Comparison of ENCODE assay signal across 2 cellular contexts in the genomic region with DNA sequence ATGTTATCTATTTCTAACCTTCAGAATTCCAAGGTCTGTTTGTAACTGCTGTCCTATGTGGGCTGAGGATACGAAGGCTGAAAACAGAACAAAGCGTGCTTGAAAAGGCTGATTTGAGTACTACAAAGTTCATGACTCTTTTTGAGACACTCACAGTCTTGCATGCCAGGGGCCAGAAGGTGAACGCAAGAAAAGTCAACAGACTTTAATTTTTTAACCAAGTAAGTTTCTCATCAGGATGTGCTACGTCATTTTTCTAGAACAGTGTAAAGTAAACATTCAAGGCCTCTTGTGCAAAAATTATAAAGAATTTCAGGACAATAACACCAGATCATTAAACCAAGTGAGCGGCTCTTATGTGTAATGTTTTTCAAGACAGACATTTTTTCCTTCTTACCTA.
TF ChIP-seq lines count a peak whose summit lies in the region.

No MANE protein-coding gene starts in this region.

TF ChIP-seq in liver, 16 proteins besides CTCF, POLR2A, EP300 and RAD21 (continued from another document):
- TF ChIP-seq, protein P1, sequence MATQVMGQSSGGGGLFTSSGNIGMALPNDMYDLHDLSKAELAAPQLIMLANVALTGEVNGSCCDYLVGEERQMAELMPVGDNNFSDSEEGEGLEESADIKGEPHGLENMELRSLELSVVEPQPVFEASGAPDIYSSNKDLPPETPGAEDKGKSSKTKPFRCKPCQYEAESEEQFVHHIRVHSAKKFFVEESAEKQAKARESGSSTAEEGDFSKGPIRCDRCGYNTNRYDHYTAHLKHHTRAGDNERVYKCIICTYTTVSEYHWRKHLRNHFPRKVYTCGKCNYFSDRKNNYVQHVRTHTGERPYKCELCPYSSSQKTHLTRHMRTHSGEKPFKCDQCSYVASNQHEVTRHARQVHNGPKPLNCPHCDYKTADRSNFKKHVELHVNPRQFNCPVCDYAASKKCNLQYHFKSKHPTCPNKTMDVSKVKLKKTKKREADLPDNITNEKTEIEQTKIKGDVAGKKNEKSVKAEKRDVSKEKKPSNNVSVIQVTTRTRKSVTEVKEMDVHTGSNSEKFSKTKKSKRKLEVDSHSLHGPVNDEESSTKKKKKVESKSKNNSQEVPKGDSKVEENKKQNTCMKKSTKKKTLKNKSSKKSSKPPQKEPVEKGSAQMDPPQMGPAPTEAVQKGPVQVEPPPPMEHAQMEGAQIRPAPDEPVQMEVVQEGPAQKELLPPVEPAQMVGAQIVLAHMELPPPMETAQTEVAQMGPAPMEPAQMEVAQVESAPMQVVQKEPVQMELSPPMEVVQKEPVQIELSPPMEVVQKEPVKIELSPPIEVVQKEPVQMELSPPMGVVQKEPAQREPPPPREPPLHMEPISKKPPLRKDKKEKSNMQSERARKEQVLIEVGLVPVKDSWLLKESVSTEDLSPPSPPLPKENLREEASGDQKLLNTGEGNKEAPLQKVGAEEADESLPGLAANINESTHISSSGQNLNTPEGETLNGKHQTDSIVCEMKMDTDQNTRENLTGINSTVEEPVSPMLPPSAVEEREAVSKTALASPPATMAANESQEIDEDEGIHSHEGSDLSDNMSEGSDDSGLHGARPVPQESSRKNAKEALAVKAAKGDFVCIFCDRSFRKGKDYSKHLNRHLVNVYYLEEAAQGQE (IDR thresholded peaks at IDR 0.05) = no peak

TF ChIP-seq in HepG2, 621 proteins besides CTCF, POLR2A, EP300 and RAD21 (continued from another document):
- TF ChIP-seq ELK4 (CRISPR knock-in tag; IDR thresholded peaks at IDR 0.05; ENCODE audit: borderline replicate concordance) (no peak), RNF2 (conservative IDR thresholded peaks at IDR 0.05; ENCODE audit: low read depth) (no peak), DRAP1 (CRISPR knock-in tag; IDR thresholded peaks at IDR 0.05) (no peak), GATAD1 (CRISPR knock-in tag; IDR thresholded peaks at IDR 0.05) (no peak), PRPF4 (IDR thresholded peaks at IDR 0.05; ENCODE audit: low read depth, low read length, poor library complexity, severe bottlenecking) (no peak), RORA (CRISPR knock-in tag; IDR thresholded peaks at IDR 0.05) (no peak), KDM5B (CRISPR knock-in tag; IDR thresholded peaks at IDR 0.05; ENCODE audit: borderline replicate concordance) (no peak), AGO2 (optimal IDR thresholded peaks at IDR 0.05; ENCODE audit: low read depth, low read length) (no peak), HNRNPL (IDR thresholded peaks at IDR 0.05; ENCODE audit: low read depth, low read length) (no peak), ZNF253 (CRISPR knock-in tag; IDR thresholded peaks at IDR 0.05; ENCODE audit: borderline replicate concordance) (no peak), FOXK1 (CRISPR knock-in tag; IDR thresholded peaks at IDR 0.05; ENCODE audit: borderline replicate concordance, low read depth) (no peak), ZNF17 (CRISPR knock-in tag; IDR thresholded peaks at IDR 0.05) (no peak), ZNF432 (CRISPR knock-in tag; IDR thresholded peaks at IDR 0.05; ENCODE audit: borderline replicate concordance) (no peak), ZBTB4 (CRISPR knock-in tag; IDR thresholded peaks at IDR 0.05; ENCODE audit: borderline replicate concordance) (no peak), ZBTB21 (CRISPR knock-in tag; IDR thresholded peaks at IDR 0.05) (no peak), TBP (CRISPR knock-in tag; IDR thresholded peaks at IDR 0.05) (no peak), FOXA3 (CRISPR knock-in tag; IDR thresholded peaks at IDR 0.05) (no peak)
